27 cellular contexts compared by ENCODE assay signal in the genomic region with DNA sequence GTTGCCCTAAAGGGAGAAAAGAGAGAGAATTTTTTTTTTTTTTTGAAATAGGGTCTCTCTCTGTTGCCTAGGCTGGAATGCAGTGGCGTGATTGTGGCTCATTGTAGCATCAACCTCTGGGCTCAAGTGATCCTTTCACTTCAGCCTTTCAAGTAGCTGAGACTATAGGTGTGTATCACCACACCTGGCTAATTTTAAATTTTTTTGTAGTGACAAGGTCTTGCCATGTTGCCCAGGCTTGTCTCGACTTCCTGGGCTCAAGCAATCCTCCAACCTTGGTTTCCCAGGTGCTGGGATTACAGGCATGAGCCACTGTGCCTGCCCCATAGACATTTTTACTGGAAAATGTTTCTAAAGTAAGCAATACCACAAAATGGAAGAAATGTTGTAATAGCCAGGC.
"Had no signal": no experiment of that assay in that cellular context is flagged by ENCODE, and none has a peak within 500 bp of the region (broad histone marks: within the 10 kb centered on the region; RNA-seq: fewer than 3 reads in every experiment).

No MANE protein-coding gene starts in this region.

- H3K4me1 ChIP-seq: adrenal gland, SJCRH30 had no signal

- ATAC-seq: activated CD8-positive, alpha-beta T cell treated with anti-CD3 and anti-CD28 coated beads for 36 hours; activated naive CD4-positive, alpha-beta T cell treated with anti-CD3 and anti-CD28 coated beads, Interleukin-2, amount 50 U/mL, for 72 hours; PC-3 had no signal

- H3K4me3 ChIP-seq: adrenal gland, cardiac muscle cell, SJCRH30, SK-N-MC had no signal

- H3K27ac ChIP-seq: adrenal gland, cardiac muscle cell, SJCRH30, SK-N-MC had no signal

- H3K27me3 ChIP-seq: adrenal gland, cardiac muscle cell, SJCRH30 had no signal

- H3K9me3 ChIP-seq: adrenal gland, SJCRH30 had no signal

- DNase-seq: activated CD4-positive, alpha-beta T cell treated with anti-CD3 and anti-CD28 coated beads, Interleukin-2, amount 10 ng/mL, durations not matched to agents 24 days and 14 days; activated CD4-positive, alpha-beta T cell treated with anti-CD3 and anti-CD28 coated beads, Interleukin-2, amount 50 U/mL, for 4 hours; activated CD8-positive, alpha-beta T cell treated with anti-CD3 and anti-CD28 coated beads for 36 hours; activated gamma-delta T cell treated with Interleukin-2 at 50 U/mL for 16 hours; activated naive CD4-positive, alpha-beta T cell treated with anti-CD3 and anti-CD28 coated beads for 36 hours; activated T-cell treated with anti-CD3 and anti-CD28 coated beads, Interleukin-2, amount 50 U/mL, for 1 hour; adrenal gland; anterior cingulate cortex; Kasumi-1; KG1; MM.1S; MV-4-11; NCI-H1105 treated with DMSO at 0.1 percent for 48 hours; NCI-H1436; NCI-H1694; NCI-H1930; NCI-H2081 treated with DMSO at 0.1 percent for 48 hours; NCI-H226; NCI-H526; NCI-H748 treated with DMSO at 0.1 percent for 48 hours; NK-92 treated with Interleukin-12 subunit alpha and Interleukin-12 subunit beta, amount 100 ng/mL, for 24 hours; PC-3; SHP77; SJCRH30 had no signal
